Comparison of ENCODE assay signal across 20 cellular contexts in genomic region chr14:26218858-26219257, GRCh38.
DNase-seq lines count a peak whose midpoint lies in the region; ATAC-seq and TF ChIP-seq lines count a peak whose summit lies in the region.
"Had no signal": no experiment of that assay in that cellular context is flagged by ENCODE, and none has a peak within 500 bp of the region (broad histone marks: within the 10 kb centered on the region; RNA-seq: fewer than 3 reads in every experiment).

No MANE protein-coding gene starts in this region.

- H3K36me3 ChIP-seq in mesendoderm (ENCODE audit: control insufficient read depth, insufficient read depth, low read length) (no peaks in the 10 kb centered on the region), suprapubic skin (no peaks in the 10 kb centered on the region)
- H3K36me3 ChIP-seq: HAP-1 had no signal

- ATAC-seq in GM18858 (IDR thresholded peaks at IDR 0.05; ENCODE audit: unreplicated experiment), result no peak
- ATAC-seq: A549 had no signal

- H3K4me3 ChIP-seq in mesendoderm (ENCODE audit: low read length) (no peak overlapping the region), suprapubic skin (no peak overlapping the region)
- H3K4me3 ChIP-seq: A549, HAP-1 had no signal

- no peak overlapping the region for H3K23ac ChIP-seq in mesendoderm (ENCODE audit: low read length)

- H3K27me3 ChIP-seq in mesendoderm (ENCODE audit: insufficient read depth, low read length, poor library complexity), result no peaks in the 10 kb centered on the region
- no peaks in the 10 kb centered on the region for H3K27me3 ChIP-seq in suprapubic skin

- H4K8ac ChIP-seq in mesendoderm (ENCODE audit: low read depth, low read length), result no peak overlapping the region

- H3K56ac ChIP-seq in mesendoderm (ENCODE audit: low read length), result no peak overlapping the region

- DNase-seq in T-helper 1 cell, result no peak
- no peak for DNase-seq in mesendoderm
- DNase-seq in suprapubic skin (ENCODE audit: low spot score in 2 of 2), result no peak
- DNase-seq in MV-4-11 (lab: John Stamatoyannopoulos, UW), result no peak
- DNase-seq in islet precursor cell, result no peak
- DNase-seq: 8988T; ACHN; C1 segment of cervical spinal cord; Calu3; CD4-positive, alpha-beta memory T cell; COR-L47; DMS53; DMS79 treated with DMSO at 0.1 percent for 48 hours; GF-D8; GOT3; HFFc6 had no signal

- no peak overlapping the region for H3K4ac ChIP-seq in mesendoderm (ENCODE audit: low read depth, low read length)

- H3K4me3 Mint-ChIP-seq in T-helper 1 cell treated with Interleukin-12 subunit alpha and Interleukin-12 subunit beta and Interleukin-4 antibody, amounts not matched to agents 30 μg/mL and 1 μg/mL, for 36 hours, result no peak overlapping the region
- H3K4me3 Mint-ChIP-seq: CD4-positive, alpha-beta memory T cell; HFFc6 had no signal

- H3K4me1 ChIP-seq in mesendoderm (ENCODE audit: control insufficient read depth, low read depth, low read length) (peaks cover 3% of the 10 kb centered on the region), suprapubic skin (no peaks in the 10 kb centered on the region)
- H3K4me1 ChIP-seq: A549, HAP-1 had no signal

- no peak for TF ChIP-seq EP300 in suprapubic skin (IDR thresholded peaks at IDR 0.05)

- H3K79me1 ChIP-seq in mesendoderm (ENCODE audit: low read length), result no peaks in the 10 kb centered on the region

- no peaks in the 10 kb centered on the region for H3K36me3 Mint-ChIP-seq in T-helper 1 cell treated with Interleukin-12 subunit alpha and Interleukin-12 subunit beta and Interleukin-4 antibody, amounts not matched to agents 30 μg/mL and 1 μg/mL, for 36 hours (ENCODE audit: low read depth)
- H3K36me3 Mint-ChIP-seq: CD4-positive, alpha-beta memory T cell had no signal

- H3K27ac ChIP-seq in mesendoderm (ENCODE audit: low read depth, low read length) (no peak overlapping the region), suprapubic skin (peak overlapping the region; percentile 34)
- H3K27ac ChIP-seq: A549 had no signal

- H3K27ac Mint-ChIP-seq in T-helper 1 cell treated with Interleukin-12 subunit alpha and Interleukin-12 subunit beta and Interleukin-4 antibody, amounts not matched to agents 30 μg/mL and 1 μg/mL, for 36 hours, result peak overlapping the region; percentile 28
- H3K27ac Mint-ChIP-seq: CD4-positive, alpha-beta memory T cell; HFFc6 had no signal

- no peak overlapping the region for H2BK15ac ChIP-seq in mesendoderm (replicated peaks; ENCODE audit: low read depth)

- no CpG with 5 or more reads among the region's 2 CpGs for WGBS in mesendoderm (ENCODE audit: extremely low coverage, insufficient coverage, low lambda C conversion rate)
- WGBS in suprapubic skin, result 59% methylated on average over 2 of the region's 2 CpGs

- no peak overlapping the region for H2AK5ac ChIP-seq in mesendoderm (ENCODE audit: low read length)

- peak overlapping the region; percentile 10 for H3K18ac ChIP-seq in mesendoderm (ENCODE audit: low read length)

- no peak for TF ChIP-seq POLR2A in suprapubic skin (IDR thresholded peaks at IDR 0.05)

- peaks cover 11% of the 10 kb centered on the region for H3K9me3 Mint-ChIP-seq in T-helper 1 cell treated with Interleukin-12 subunit alpha and Interleukin-12 subunit beta and Interleukin-4 antibody, amounts not matched to agents 30 μg/mL and 1 μg/mL, for 36 hours

- H2BK120ac ChIP-seq in mesendoderm (ENCODE audit: low read depth, low read length), result no peak overlapping the region

- no peak overlapping the region for H4K5ac ChIP-seq in mesendoderm (ENCODE audit: low read length)

- no peak overlapping the region for H2BK5ac ChIP-seq in mesendoderm (ENCODE audit: low read length)

- H3K9me3 ChIP-seq in suprapubic skin, result no peaks in the 10 kb centered on the region
- H3K9me3 ChIP-seq: A549, HAP-1 had no signal

- H3K4me1 Mint-ChIP-seq in T-helper 1 cell treated with Interleukin-12 subunit alpha and Interleukin-12 subunit beta and Interleukin-4 antibody, amounts not matched to agents 30 μg/mL and 1 μg/mL, for 36 hours (ENCODE audit: low read depth), result no peaks in the 10 kb centered on the region
- H3K4me1 Mint-ChIP-seq: CD4-positive, alpha-beta memory T cell had no signal

- TF ChIP-seq CTCF in suprapubic skin (IDR thresholded peaks at IDR 0.05), result no peak

- no peaks in the 10 kb centered on the region for H3K27me3 Mint-ChIP-seq in T-helper 1 cell treated with Interleukin-12 subunit alpha and Interleukin-12 subunit beta and Interleukin-4 antibody, amounts not matched to agents 30 μg/mL and 1 μg/mL, for 36 hours (ENCODE audit: low read depth)
- H3K27me3 Mint-ChIP-seq: CD4-positive, alpha-beta memory T cell had no signal

- no peak overlapping the region for H3K9ac ChIP-seq in mesendoderm (ENCODE audit: low read length)

- H3K4me2 ChIP-seq in mesendoderm (ENCODE audit: low read length), result no peak overlapping the region
- H3K4me2 ChIP-seq: A549 had no signal

- no peaks in the 10 kb centered on the region for H3K79me2 ChIP-seq in mesendoderm (ENCODE audit: control insufficient read depth, insufficient read depth, low read length)
